12 cellular contexts compared by ENCODE assay signal in the genomic region with DNA sequence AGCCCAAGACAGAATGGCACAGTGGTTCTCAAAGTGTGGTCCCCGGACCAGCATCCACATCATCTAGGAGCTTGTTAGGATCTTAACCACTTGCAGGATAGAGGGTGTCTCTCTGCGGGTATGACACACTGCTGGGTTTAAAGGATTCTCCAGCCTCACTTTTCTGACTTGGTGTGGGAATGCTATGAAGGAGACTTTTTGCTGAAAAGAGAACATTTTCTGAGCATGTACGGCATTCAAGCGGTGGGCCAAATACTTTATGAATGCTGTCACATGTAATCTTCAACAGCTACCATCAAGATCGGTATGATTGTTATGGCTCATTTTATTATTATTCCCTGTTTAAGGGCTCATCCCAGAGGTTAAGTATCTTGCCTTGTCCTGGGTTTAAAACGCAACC. TPM values are rescaled to one million over a fixed set of nuclear protein-coding genes. Genes with fewer than 3 reads are reported as not detected.
DNase-seq lines count a peak whose midpoint lies in the region; ATAC-seq, FAIRE-seq and TF ChIP-seq lines count a peak whose summit lies in the region.
"Had no signal": no experiment of that assay in that cellular context is flagged by ENCODE, and none has a peak within 500 bp of the region (broad histone marks: within the 10 kb centered on the region; RNA-seq: fewer than 3 reads in every experiment).

No MANE protein-coding gene starts in this region.

- H3K4me1 Mint-ChIP-seq in nephron = peaks cover 44% of the 10 kb centered on the region

- peaks cover 0 to 2% of the 10 kb centered on the region in 2 experiments for H4K20me1 ChIP-seq in H1 (replicated peaks in 1 of 2; ENCODE audit: control insufficient read depth in 1 of 2, insufficient read depth in 2 of 2, low read length in 2 of 2)

- no peak overlapping the region for H3K18ac ChIP-seq in H1 (ENCODE audit: extremely low read depth, low read length)

- DNase-seq in right atrium auricular region (ENCODE audit: low spot score) (no peak), cardiac septum (ENCODE audit: low spot score) (no peak), H1 (ENCODE audit: low read depth in 1 of 2, low spot score in 2 of 2) (no peak), uterus (no peak), HuH-7.5 (ENCODE audit: low spot score) (no peak), amniotic stem cell (lab: John Stamatoyannopoulos, UW) (no peak)
- DNase-seq: BE2C, NCI-H1048 had no signal

- peak overlapping the region in 2 of 3 experiments; percentile 41 to 52 for H3K4me3 Mint-ChIP-seq in nephron

- no peaks in the 10 kb centered on the region for H3K9me3 ChIP-seq in right atrium auricular region
- H3K9me3 ChIP-seq in H1 (ENCODE audit: insufficient read depth in 2 of 2, low read depth in 1 of 2, low read length in 1 of 2) = no peaks in the 10 kb centered on the region
- no peaks in the 10 kb centered on the region for H3K9me3 ChIP-seq in uterus
- H3K9me3 ChIP-seq: BE2C had no signal

- no peak overlapping the region for H3K4ac ChIP-seq in H1 (replicated peaks; ENCODE audit: insufficient read length, low read depth, low read length)

- peaks cover 9% of the 10 kb centered on the region for H3K23me2 ChIP-seq in H1 (ENCODE audit: low read depth, low read length)

- H2BK5ac ChIP-seq in H1 (ENCODE audit: low read depth, low read length) = no peak overlapping the region

- no peaks in the 10 kb centered on the region for H3K79me2 ChIP-seq in H1 (ENCODE audit: control insufficient read depth in 1 of 2, insufficient read depth in 2 of 2, low read length in 2 of 2)

- H3K79me1 ChIP-seq in H1 (ENCODE audit: low read depth, low read length) = no peaks in the 10 kb centered on the region

- WGBS in H1 (ENCODE audit: extremely low coverage in 1 of 2, insufficient coverage in 1 of 2, insufficient read length in 1 of 2, insufficient replicate concordance in 2 of 2, low coverage in 1 of 2, low lambda C conversion rate in 2 of 2, missing lambda C conversion rate in 1 of 2), 2 experiments = 91% methylated on average over 6 of the region's 6 CpGs; no CpG with 5 or more reads in 1 of the 2 experiments

- no peak overlapping the region; a peak in 1 of 4 replicates for H3K4me2 ChIP-seq in H1 (ENCODE audit: insufficient read depth in 1 of 2, low read depth in 2 of 2, low read length in 2 of 2)

- no peak overlapping the region for H2AFZ ChIP-seq in H1 (ENCODE audit: low read length)

- no peak overlapping the region for H2BK15ac ChIP-seq in H1 (ENCODE audit: low read length)

- H3K9me3 Mint-ChIP-seq in nephron = no peaks in the 10 kb centered on the region

- H3K14ac ChIP-seq in H1 (ENCODE audit: insufficient read length) = no peak overlapping the region

- POLR2A ChIA-PET in H1 (lab: Charles Lee; ENCODE audit: partially characterized antibody) = interaction anchor here (1.3 to 2.0 kb wide), 3 partner anchors 10 to 365 kb away, joined by 3 to 4 read pairs (median 3); no protein-coding TSS in a partner anchor

- TF ChIP-seq CTCF in right atrium auricular region (IDR thresholded peaks at IDR 0.05) (no peak), H1 (IDR thresholded peaks at IDR 0.05; ENCODE audit: control extremely low read depth in 1 of 3, insufficient read depth in 1 of 3, low read depth in 1 of 3, low read length in 3 of 3) (no peak), nephron (IDR thresholded peaks at IDR 0.05; ENCODE audit: unreplicated experiment in 3 of 3) (no peak), uterus (IDR thresholded peaks at IDR 0.05) (no peak)

- H2BK20ac ChIP-seq in H1 (ENCODE audit: low read length) = no peak overlapping the region; the same call in 1 of the 2 replicates

- TF ChIP-seq POLR2A in H1 (IDR thresholded peaks at IDR 0.05; ENCODE audit: control extremely low read depth in 1 of 2, low read depth in 2 of 2, low read length in 2 of 2) (no peak), uterus (IDR thresholded peaks at IDR 0.05) (no peak)

- FAIRE-seq in H1 (lab: Jason Lieb, UNC) = no peak

- TF ChIP-seq EP300 in H1 (IDR thresholded peaks at IDR 0.05; ENCODE audit: borderline replicate concordance in 1 of 2, low read depth in 2 of 2, low read length in 2 of 2) = no peak

- H3K4me3 ChIP-seq in right atrium auricular region (no peak overlapping the region), H1 (ENCODE audit: extremely low read depth in 1 of 4, insufficient read depth in 2 of 4, low read depth in 3 of 4, low read length in 4 of 4) (no peak overlapping the region), uterus (no peak overlapping the region)

- H3K27ac Mint-ChIP-seq in nephron = peak overlapping the region; percentile 37 to 96 (median 93)
- H3K27ac Mint-ChIP-seq: progenitor cell of endocrine pancreas had no signal

- intact Hi-C loops in cardiac septum (cut with DNase I) (loop anchor here (5.0 to 10.0 kb wide), 4 partner anchors 34 to 541 kb away; a partner anchor contains a TSS), uterus (cut with DNase I; ENCODE audit: low total_unique reads) (loop anchor here (10.0 kb wide), 1 partner anchor 341 kb away; no protein-coding TSS in a partner anchor)

- H3K9ac ChIP-seq in H1 (replicated peaks in 1 of 4; ENCODE audit: extremely low read depth in 1 of 4, low read depth in 3 of 4, low read length in 3 of 4) = no peak overlapping the region

- H3K27me3 ChIP-seq in right atrium auricular region (no peaks in the 10 kb centered on the region), H1 (replicated peaks in 1 of 4; ENCODE audit: control insufficient read depth in 3 of 4, extremely low read depth in 1 of 4, insufficient read depth in 3 of 4, low read length in 3 of 4) (peaks cover 0 to 15% (median 7%) of the 10 kb centered on the region in 4 experiments; a peak in 5 of 7 replicates), uterus (no peaks in the 10 kb centered on the region)
- H3K27me3 ChIP-seq: BE2C had no signal

- no peaks in the 10 kb centered on the region for H3K36me3 Mint-ChIP-seq in nephron (ENCODE audit: low read depth)

- H3K23ac ChIP-seq in H1 (ENCODE audit: insufficient read length) = no peak overlapping the region

- H2BK120ac ChIP-seq in H1 (replicated peaks; ENCODE audit: low read depth, low read length) = no peak overlapping the region

- H2BK12ac ChIP-seq in H1 (ENCODE audit: low read depth, low read length) = 0 out of 2 replicates have a peak overlapping the region, but pooled peaks have one; percentile 43

- peaks cover 12% of the 10 kb centered on the region for H3K27me3 Mint-ChIP-seq in nephron (ENCODE audit: low read depth)

- no peak for TF ChIP-seq RAD21 in H1 (IDR thresholded peaks at IDR 0.05 in 1 of 2, conservative IDR thresholded peaks at IDR 0.05 in 1 of 2; ENCODE audit: low read depth in 2 of 2, low read length in 2 of 2)

- H4K8ac ChIP-seq in H1 (ENCODE audit: extremely low read depth, insufficient read depth, low read length) = no peak overlapping the region

- no peak overlapping the region for H2AK5ac ChIP-seq in H1 (ENCODE audit: low read depth, low read length)

- H3K36me3 ChIP-seq in right atrium auricular region (no peaks in the 10 kb centered on the region), H1 (ENCODE audit: control insufficient read depth in 2 of 4, insufficient read depth in 4 of 4, low read length in 3 of 4) (no peaks in the 10 kb centered on the region), uterus (no peaks in the 10 kb centered on the region)
- H3K36me3 ChIP-seq: BE2C had no signal

- ATAC-seq in GM19455 (IDR thresholded peaks at IDR 0.05; ENCODE audit: unreplicated experiment) = no peak
- ATAC-seq: activated CD4-positive, CD25-positive, alpha-beta regulatory T cell treated with anti-CD3 and anti-CD28 coated beads, Interleukin-2, amount 50 U/mL, for 24 hours had no signal

- no peak overlapping the region for H3K56ac ChIP-seq in H1 (replicated peaks; ENCODE audit: insufficient read length, low read depth, low read length)

- H3K4me1 ChIP-seq in right atrium auricular region (peaks cover 0 to 45% of the 10 kb centered on the region in 2 donors), H1 (replicated peaks in 1 of 4; ENCODE audit: control insufficient read depth in 3 of 4, insufficient read depth in 4 of 4, low read length in 3 of 4) (peaks cover 5 to 25% (median 9%) of the 10 kb centered on the region in 4 experiments), uterus (peaks cover 0 to 4% of the 10 kb centered on the region in 2 donors)
- H3K4me1 ChIP-seq: BE2C had no signal

- CTCF ChIA-PET in H1 (lab: Charles Lee; ENCODE audit: partially characterized antibody) = interaction anchor here (1.0 to 14.7 kb wide), 5 partner anchors 41 to 670 kb away, joined by 3 to 182 read pairs (median 5); no protein-coding TSS in a partner anchor

- no peak overlapping the region for H4K91ac ChIP-seq in H1 (replicated peaks; ENCODE audit: insufficient read length, low read length)

- no peak overlapping the region for H4K5ac ChIP-seq in H1 (ENCODE audit: insufficient read length, low read depth, low read length)

- peak overlapping the region; percentile 98 for H3K27ac ChIP-seq in right atrium auricular region
- no peak overlapping the region for H3K27ac ChIP-seq in H1 (ENCODE audit: low read depth, low read length)
- H3K27ac ChIP-seq in uterus = peak overlapping the region; percentile 93 to 94

TF ChIP-seq in H1, 55 proteins besides CTCF, POLR2A, EP300 and RAD21 (continues in another document):
- no peak for TF ChIP-seq GABPA (IDR thresholded peaks at IDR 0.05; ENCODE audit: borderline replicate concordance, insufficient read depth, low read length)
- TF ChIP-seq RFX5 (IDR thresholded peaks at IDR 0.05; ENCODE audit: borderline replicate concordance, low read depth, low read length) = no peak
- TF ChIP-seq SAP30 (IDR thresholded peaks at IDR 0.05; ENCODE audit: insufficient read depth, insufficient replicate concordance, low read length) = no peak
- no peak for TF ChIP-seq FOSL1 (IDR thresholded peaks at IDR 0.05; ENCODE audit: insufficient read depth, low read depth, low read length)
- no peak for TF ChIP-seq EZH2 (IDR thresholded peaks at IDR 0.05; ENCODE audit: low read depth, low read length, severe bottlenecking)
- TF ChIP-seq RBBP5 (IDR thresholded peaks at IDR 0.05; ENCODE audit: borderline replicate concordance, low read depth, low read length) = no peak
- no peak for TF ChIP-seq BRCA1 (IDR thresholded peaks at IDR 0.05; ENCODE audit: low read depth, low read length)
- TF ChIP-seq BACH1 (IDR thresholded peaks at IDR 0.05; ENCODE audit: low read length) = no peak

RNA-seq across cellular contexts. Expression of a gene that starts 1.7 kb away (rescaled TPM):
- 10 to 100 TPM in 1 of 2 donors, 1 to 10 TPM in 1; 6.8 to 17.7 TPM for total RNA-seq in right atrium auricular region
- total RNA-seq in cardiac septum = 27.9 TPM
- 7.9 and 8.6 TPM in 2 replicates for total RNA-seq in H1 (2021; fragmentation: NEBNext Ultra II Directional; extraction: Animal tissue kit (Norgen Biotek cat#: 25700))
- polyA plus RNA-seq in H1 (2011; rRNA removed) = 10.1 and 10.3 TPM in 2 replicates
- polyA plus RNA-seq in H1 (2011; cell fraction: cytosol; rRNA removed) = 11.5 TPM
- polyA plus RNA-seq in H1 (2011; cell fraction: nucleus; rRNA removed) = 5.3 TPM
- polyA plus RNA-seq in H1 (2012, experiment 1 of 2) = 6.0 to 11.2 TPM (median 8.8 TPM) in 4 replicates
- 5.3 TPM for polyA plus RNA-seq in H1 (2012, experiment 2 of 2)
- 6.9 TPM for polyA plus RNA-seq in H1 (2013, experiment 1 of 2)
- polyA plus RNA-seq in H1 (2013, experiment 2 of 2) = 7.0 TPM
- 3.8 and 10.3 TPM in 2 replicates for polyA minus RNA-seq in H1 (2011; rRNA and poly(A)+ RNA removed)
- 6.8 TPM for polyA minus RNA-seq in H1 (2011; cell fraction: cytosol; rRNA and poly(A)+ RNA removed)
- polyA minus RNA-seq in H1 (2011; cell fraction: nucleus; rRNA and poly(A)+ RNA removed) = 2.9 TPM
- total RNA-seq in uterus = 10 to 100 TPM; 10.2 to 26.3 (median 20.8) TPM
